ENCODE assay signal across 1 cellular context in the genomic region with DNA sequence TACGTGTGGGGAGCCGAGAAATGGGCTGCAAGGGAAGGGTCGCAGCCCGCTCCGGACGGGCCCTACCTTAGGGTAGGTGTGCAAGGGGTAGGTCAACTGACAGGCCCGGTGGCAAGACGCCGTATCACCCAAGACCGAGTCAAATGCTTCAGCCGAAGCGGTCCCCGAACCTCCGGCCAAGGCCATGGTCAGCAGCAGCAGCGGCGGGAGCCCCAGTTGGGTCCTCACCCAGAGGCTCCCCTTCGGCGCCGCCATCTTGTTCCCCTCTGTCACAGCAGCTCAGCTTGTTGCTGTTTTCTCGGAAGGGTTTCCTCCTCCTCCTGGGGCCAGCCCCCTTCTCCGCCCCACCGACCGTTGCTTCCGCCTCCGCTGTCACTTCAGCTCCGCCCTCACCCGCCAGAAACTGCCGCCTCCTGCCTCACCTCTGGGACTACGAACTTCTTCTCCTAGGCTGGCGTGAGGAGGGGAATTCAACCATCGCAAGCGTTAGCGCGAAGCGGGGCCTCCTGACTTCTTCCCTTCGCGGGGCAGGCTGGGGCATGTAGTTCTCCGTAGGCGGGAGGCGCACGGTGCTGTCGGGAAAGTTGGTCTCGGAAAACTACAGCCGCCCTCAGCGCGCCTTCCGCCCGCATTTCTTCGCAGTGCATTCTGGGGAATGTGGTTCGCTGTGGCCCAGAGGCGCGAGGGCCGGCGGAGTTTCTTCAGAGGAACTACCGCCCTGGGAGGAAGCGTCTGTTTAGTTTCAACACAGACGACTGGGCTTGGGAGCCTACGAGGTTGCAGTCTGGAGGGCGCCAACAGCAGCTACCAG.
A peak's percentile ranks its signal among the peaks of the same experiment; 100 is the strongest.
TF ChIP-seq lines count a peak whose summit lies in the region.

TSS of gene TCEANC2 (plus strand) at position 675 of the 811 bp plus-strand sequence. CDS start 815 bp downstream, outside the sequence.
A gene with protein sequence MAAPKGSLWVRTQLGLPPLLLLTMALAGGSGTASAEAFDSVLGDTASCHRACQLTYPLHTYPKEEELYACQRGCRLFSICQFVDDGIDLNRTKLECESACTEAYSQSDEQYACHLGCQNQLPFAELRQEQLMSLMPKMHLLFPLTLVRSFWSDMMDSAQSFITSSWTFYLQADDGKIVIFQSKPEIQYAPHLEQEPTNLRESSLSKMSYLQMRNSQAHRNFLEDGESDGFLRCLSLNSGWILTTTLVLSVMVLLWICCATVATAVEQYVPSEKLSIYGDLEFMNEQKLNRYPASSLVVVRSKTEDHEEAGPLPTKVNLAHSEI (minus strand): TSS at position 271 of the 811 bp plus-strand sequence. CDS start 16 bp downstream, at position 255.

TF ChIP-seq in HEK293, 187 proteins besides CTCF, POLR2A, EP300 and RAD21 (continued from another document and continues in another):
- TF ChIP-seq, protein P1, sequence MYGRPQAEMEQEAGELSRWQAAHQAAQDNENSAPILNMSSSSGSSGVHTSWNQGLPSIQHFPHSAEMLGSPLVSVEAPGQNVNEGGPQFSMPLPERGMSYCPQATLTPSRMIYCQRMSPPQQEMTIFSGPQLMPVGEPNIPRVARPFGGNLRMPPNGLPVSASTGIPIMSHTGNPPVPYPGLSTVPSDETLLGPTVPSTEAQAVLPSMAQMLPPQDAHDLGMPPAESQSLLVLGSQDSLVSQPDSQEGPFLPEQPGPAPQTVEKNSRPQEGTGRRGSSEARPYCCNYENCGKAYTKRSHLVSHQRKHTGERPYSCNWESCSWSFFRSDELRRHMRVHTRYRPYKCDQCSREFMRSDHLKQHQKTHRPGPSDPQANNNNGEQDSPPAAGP (tag by site-specific recombination; IDR thresholded peaks at IDR 0.05), result peak; percentile 7; the same call in 1 of the 2 replicates
- TF ChIP-seq ZNF843 (tag by site-specific recombination; IDR thresholded peaks at IDR 0.05) (0 out of 2 replicates have a peak, but pooled peaks have one; percentile 21), ZNF335 (tag by site-specific recombination; conservative IDR thresholded peaks at IDR 0.05) (peak; percentile 97), ZBTB1 (tag by site-specific recombination; IDR thresholded peaks at IDR 0.05) (no peak), ZNF433 (tag by site-specific recombination; IDR thresholded peaks at IDR 0.05; ENCODE audit: low read depth) (no peak), ZNF324 (tag by site-specific recombination; IDR thresholded peaks at IDR 0.05) (peak; percentile 76; the same call in 1 of the 2 replicates), SP3 (tag by site-specific recombination; IDR thresholded peaks at IDR 0.05) (peak; percentile 99), OVOL3 (tag by site-specific recombination; IDR thresholded peaks at IDR 0.05) (peak; percentile 34; the same call in 1 of the 2 replicates), ZBTB10 (tag by site-specific recombination; IDR thresholded peaks at IDR 0.05) (peak; percentile 98), ZNF2 (tag by site-specific recombination; IDR thresholded peaks at IDR 0.05) (peak; percentile 53; the same call in 1 of the 2 replicates), ZNF292 (tag by site-specific recombination; IDR thresholded peaks at IDR 0.05; ENCODE audit: borderline replicate concordance, low read depth) (no peak), GLIS2 (tag by site-specific recombination; IDR thresholded peaks at IDR 0.05) (peak; percentile 95), BCL11B (tag by site-specific recombination; IDR thresholded peaks at IDR 0.05; ENCODE audit: low read depth) (peak; percentile 54; the same call in 1 of the 2 replicates), ZEB2 (tag by site-specific recombination; IDR thresholded peaks at IDR 0.05) (peak; percentile 94), ZNF560 (tag by site-specific recombination; IDR thresholded peaks at IDR 0.05; ENCODE audit: borderline replicate concordance) (no peak), ZBTB11 (tag by site-specific recombination; conservative IDR thresholded peaks at IDR 0.05; ENCODE audit: low read depth) (peak; percentile 95), ZNF639 (tag by site-specific recombination; IDR thresholded peaks at IDR 0.05) (no peak), ZNF600 (tag by site-specific recombination; IDR thresholded peaks at IDR 0.05) (0 out of 2 replicates have a peak, but pooled peaks have one; percentile 10), SP7 (tag by site-specific recombination; IDR thresholded peaks at IDR 0.05) (peak; percentile 27; the same call in 1 of the 2 replicates), ZNF394 (tag by site-specific recombination; IDR thresholded peaks at IDR 0.05; ENCODE audit: borderline replicate concordance) (no peak), ZFP69B (tag by site-specific recombination; IDR thresholded peaks at IDR 0.05) (peak; percentile 49; the same call in 1 of the 2 replicates), KLF9 (tag by site-specific recombination; IDR thresholded peaks at IDR 0.05; ENCODE audit: low read depth) (peak; percentile 79), ZNF184 (tag by site-specific recombination; IDR thresholded peaks at IDR 0.05) (0 out of 2 replicates have a peak, but pooled peaks have one; percentile 11), ZBTB17 (tag by site-specific recombination; IDR thresholded peaks at IDR 0.05) (peak; percentile 97), KLF1 (tag by site-specific recombination; IDR thresholded peaks at IDR 0.05) (peak; percentile 14; the same call in 1 of the 2 replicates), HOXD13 (CRISPR knock-in tag; IDR thresholded peaks at IDR 0.05; ENCODE audit: borderline replicate concordance) (0 out of 2 replicates have a peak, but pooled peaks have one; percentile 4), ZNF23 (tag by site-specific recombination; IDR thresholded peaks at IDR 0.05; ENCODE audit: borderline replicate concordance) (no peak), ZNF391 (tag by site-specific recombination; IDR thresholded peaks at IDR 0.05; ENCODE audit: borderline replicate concordance, low read depth) (peak; percentile 71; the same call in 1 of the 2 replicates), ZXDB (tag by site-specific recombination; IDR thresholded peaks at IDR 0.05) (peak; percentile 97), GLIS1 (tag by site-specific recombination; IDR thresholded peaks at IDR 0.05) (peak; percentile 49; the same call in 1 of the 2 replicates), ZNF19 (tag by site-specific recombination; IDR thresholded peaks at IDR 0.05; ENCODE audit: low read depth) (no peak), ZNF157 (tag by site-specific recombination; IDR thresholded peaks at IDR 0.05) (no peak), ZSCAN23 (tag by site-specific recombination; IDR thresholded peaks at IDR 0.05) (peak; percentile 69; the same call in 1 of the 2 replicates), KLF8 (tag by site-specific recombination; IDR thresholded peaks at IDR 0.05) (peak; percentile 82), SCRT1 (tag by site-specific recombination; IDR thresholded peaks at IDR 0.05; ENCODE audit: borderline replicate concordance) (peak; percentile 76; the same call in 1 of the 2 replicates), ZNF654 (tag by site-specific recombination; IDR thresholded peaks at IDR 0.05; ENCODE audit: low read depth) (no peak), ZNF561 (tag by site-specific recombination; IDR thresholded peaks at IDR 0.05; ENCODE audit: borderline replicate concordance) (peak; percentile 65; the same call in 1 of the 2 replicates), ZNF501 (tag by site-specific recombination; IDR thresholded peaks at IDR 0.05) (peak; percentile 84), ZNF596 (tag by site-specific recombination; IDR thresholded peaks at IDR 0.05) (no peak), ZBTB20 (tag by site-specific recombination; IDR thresholded peaks at IDR 0.05) (peak; percentile 98), ZIC2 (tag by site-specific recombination; IDR thresholded peaks at IDR 0.05) (no peak), ZNF24 (tag by site-specific recombination; IDR thresholded peaks at IDR 0.05) (no peak; the same call in none of the 2 replicates), MYNN (tag by site-specific recombination; IDR thresholded peaks at IDR 0.05; ENCODE audit: borderline replicate concordance) (peak; percentile 42; the same call in 1 of the 2 replicates), ZNF366 (tag by site-specific recombination; conservative IDR thresholded peaks at IDR 0.05) (peak; percentile 64), ZNF239 (tag by site-specific recombination; IDR thresholded peaks at IDR 0.05) (0 out of 2 replicates have a peak, but pooled peaks have one; percentile 21), ZNF792 (tag by site-specific recombination; IDR thresholded peaks at IDR 0.05) (peak; percentile 83), ZBTB48 (tag by site-specific recombination; IDR thresholded peaks at IDR 0.05) (0 out of 2 replicates have a peak, but pooled peaks have one; percentile 60), ZNF837 (tag by site-specific recombination; IDR thresholded peaks at IDR 0.05) (0 out of 2 replicates have a peak, but pooled peaks have one; percentile 38)
- TF ChIP-seq, protein P2, sequence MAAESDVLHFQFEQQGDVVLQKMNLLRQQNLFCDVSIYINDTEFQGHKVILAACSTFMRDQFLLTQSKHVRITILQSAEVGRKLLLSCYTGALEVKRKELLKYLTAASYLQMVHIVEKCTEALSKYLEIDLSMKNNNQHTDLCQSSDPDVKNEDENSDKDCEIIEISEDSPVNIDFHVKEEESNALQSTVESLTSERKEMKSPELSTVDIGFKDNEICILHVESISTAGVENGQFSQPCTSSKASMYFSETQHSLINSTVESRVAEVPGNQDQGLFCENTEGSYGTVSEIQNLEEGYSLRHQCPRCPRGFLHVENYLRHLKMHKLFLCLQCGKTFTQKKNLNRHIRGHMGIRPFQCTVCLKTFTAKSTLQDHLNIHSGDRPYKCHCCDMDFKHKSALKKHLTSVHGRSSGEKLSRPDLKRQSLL (tag by site-specific recombination; IDR thresholded peaks at IDR 0.05), result no peak
- TF ChIP-seq, protein P3, sequence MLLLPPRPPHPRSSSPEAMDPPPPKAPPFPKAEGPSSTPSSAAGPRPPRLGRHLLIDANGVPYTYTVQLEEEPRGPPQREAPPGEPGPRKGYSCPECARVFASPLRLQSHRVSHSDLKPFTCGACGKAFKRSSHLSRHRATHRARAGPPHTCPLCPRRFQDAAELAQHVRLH (tag by site-specific recombination; IDR thresholded peaks at IDR 0.05), result peak; percentile 96; the same call in 1 of the 2 replicates
